ENCODE assay signal across 20 cellular contexts in genomic region chr6:105536961-105537360, GRCh38.
DNase-seq lines count a peak whose midpoint lies in the region; ATAC-seq, FAIRE-seq and TF ChIP-seq lines count a peak whose summit lies in the region.
"Had no signal": no experiment of that assay in that cellular context is flagged by ENCODE, and none has a peak within 500 bp of the region (broad histone marks: within the 10 kb centered on the region; RNA-seq: fewer than 3 reads in every experiment).

No MANE protein-coding gene starts in this region.

- 54% methylated on average over 3 of the region's 3 CpGs for WGBS in right cardiac atrium

- no peaks in the 10 kb centered on the region for H3K36me3 ChIP-seq in bronchial epithelial cell (ENCODE audit: control insufficient read depth, insufficient read depth, low read length)
- H3K36me3 ChIP-seq: BLaER1, SJSA1 had no signal

- no peak for FAIRE-seq in bronchial epithelial cell (lab: Jason Lieb, UNC)
- no peak for FAIRE-seq in GM12892 (lab: Jason Lieb, UNC)
- FAIRE-seq: A204.1 had no signal

- H3K4me1 ChIP-seq in foreskin keratinocyte (peaks cover 22% of the 10 kb centered on the region), right cardiac atrium (ENCODE audit: control insufficient read depth, insufficient read depth, low read length) (no peaks in the 10 kb centered on the region)
- H3K4me1 ChIP-seq: BLaER1, SJSA1 had no signal

- intact Hi-C loops in right cardiac atrium (cut with DNase I) = no loop called here

- no peaks in the 10 kb centered on the region for H3K9me3 ChIP-seq in right cardiac atrium (ENCODE audit: control insufficient read depth, low read length)
- H3K9me3 ChIP-seq: BLaER1, SJSA1 had no signal

- H3K27me3 ChIP-seq in bronchial epithelial cell (ENCODE audit: control insufficient read depth, insufficient read depth, low read length) (no peaks in the 10 kb centered on the region), foreskin keratinocyte (no peaks in the 10 kb centered on the region), right cardiac atrium (ENCODE audit: control insufficient read depth, insufficient read depth) (no peaks in the 10 kb centered on the region)
- H3K27me3 ChIP-seq: BLaER1, SJSA1 had no signal

- H3K4me3 ChIP-seq in bronchial epithelial cell (ENCODE audit: low read depth, low read length) (no peak overlapping the region), right cardiac atrium (ENCODE audit: low read length) (no peak overlapping the region)
- H3K4me3 ChIP-seq: BLaER1, PC-9, SJSA1 had no signal

- TF ChIP-seq CTCF in bronchial epithelial cell (IDR thresholded peaks at IDR 0.05; ENCODE audit: insufficient read depth, low read length, severe bottlenecking) = no peak
- peak; percentile 48 for TF ChIP-seq CTCF in foreskin keratinocyte (conservative IDR thresholded peaks at IDR 0.05)

- DNase-seq in D341Med (ENCODE audit: low spot score) = peak; percentile 48
- DNase-seq in NCI-H82 treated with DMSO at 0.1 percent for 48 hours (lab: John Stamatoyannopoulos, UW; ENCODE audit: unreplicated experiment) = peak; percentile 77
- peak; percentile 97 for DNase-seq in bronchial epithelial cell (ENCODE audit: low read depth)
- peak; percentile 89 to 95 for DNase-seq in foreskin keratinocyte
- no peak for DNase-seq in nucleus accumbens (lab: John Stamatoyannopoulos, UW)
- DNase-seq in right cardiac atrium = no peak
- no peak for DNase-seq in GM12892 (ENCODE audit: insufficient read length)
- no peak for DNase-seq in NCI-H510A treated with DMSO at 0.1 percent for 48 hours (lab: John Stamatoyannopoulos, UW)
- DNase-seq: CD8-positive, alpha-beta T cell; DND-41; KBM-7; NCI-H1105 treated with DMSO at 0.1 percent for 48 hours; NCI-H1694 treated with DMSO at 0.1 percent for 48 hours; NCI-H2107; NCI-H510A; PC-9 had no signal

- H3K27ac ChIP-seq in foreskin keratinocyte (peak overlapping the region; percentile 99), right cardiac atrium (ENCODE audit: low read length) (no peak overlapping the region)
- H3K27ac ChIP-seq: BLaER1, PC-9, SJSA1 had no signal

- peak; percentile 97 for ATAC-seq in foreskin keratinocyte
- no peak for ATAC-seq in right cardiac atrium
- ATAC-seq: CD8-positive, alpha-beta T cell; HCT116 had no signal

- TF ChIP-seq POLR2A in GM12892 (IDR thresholded peaks at IDR 0.05; ENCODE audit: low read depth, low read length) = no peak

Comparison
In these comparisons a context has a peak if more than half of its experiments do, and no peak if none do; other contexts are left out.
1. DNase-seq: peak in D341Med (single experiment), NCI-H82 treated with DMSO at 0.1 percent for 48 hours (single experiment), bronchial epithelial cell (single experiment) and foreskin keratinocyte (2 of 2); none in nucleus accumbens (0 of 56), right cardiac atrium (0 of 3), GM12892 (single experiment) and NCI-H510A treated with DMSO at 0.1 percent for 48 hours (single experiment).